ENCODE assay signal across 22 cellular contexts in the genomic region with DNA sequence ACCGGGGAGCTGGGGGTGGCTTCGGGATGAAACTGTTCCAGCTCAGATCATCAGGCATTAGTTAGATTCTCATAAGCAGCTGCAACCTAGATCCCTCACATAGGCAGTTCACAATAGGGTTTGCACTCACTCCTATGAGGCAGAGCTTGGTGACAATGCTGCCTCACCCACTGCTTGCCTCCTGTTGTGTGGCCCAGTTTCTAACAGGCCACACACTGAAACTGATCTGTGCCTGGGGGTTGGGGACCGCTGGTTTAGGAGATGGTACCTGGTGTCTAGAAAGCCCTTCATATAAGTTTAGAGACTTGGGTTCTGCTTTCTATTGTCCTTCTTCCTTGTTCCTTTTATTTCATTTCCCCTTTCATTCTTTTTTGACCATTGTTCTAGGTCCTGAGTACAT.
"Had no signal": no experiment of that assay in that cellular context is flagged by ENCODE, and none has a peak within 500 bp of the region (broad histone marks: within the 10 kb centered on the region; RNA-seq: fewer than 3 reads in every experiment).

No MANE protein-coding gene starts in this region.

- H3K27me3 ChIP-seq: dorsolateral prefrontal cortex, foreskin keratinocyte, hepatocyte, ovary, right atrium auricular region, suprapubic skin, thyroid gland had no signal

- ATAC-seq: foreskin keratinocyte; left colon; left ventricle myocardium superior; naive thymus-derived CD8-positive, alpha-beta T cell had no signal

- H3K27ac ChIP-seq: dorsolateral prefrontal cortex, epithelial cell of prostate, foreskin keratinocyte, hepatocyte, ovary, right atrium auricular region, suprapubic skin, thyroid gland had no signal

- H3K27ac Mint-ChIP-seq: naive thymus-derived CD8-positive, alpha-beta T cell; type B pancreatic cell had no signal

- DNase-seq: cortex of kidney; dorsolateral prefrontal cortex; effector CD8-positive, alpha-beta T cell; foreskin keratinocyte; head of caudate nucleus; left colon; left ventricle myocardium superior; mesendoderm; naive thymus-derived CD8-positive, alpha-beta T cell; nucleus accumbens; ovary; stimulated activated CD4-positive, alpha-beta T cell treated with anti-CD3 and anti-CD28 coated beads, Interleukin-2, amount 100 ng/mL, for 48 hours; stimulated activated naive CD4-positive, alpha-beta T cell treated with Interleukin-2 at 50 U/mL for 16 hours; thyroid gland had no signal

- H3K4me3 ChIP-seq: dorsolateral prefrontal cortex, hepatocyte, lung, ovary, right atrium auricular region, smooth muscle cell, suprapubic skin, thyroid gland had no signal

- H3K36me3 ChIP-seq: ovary, right atrium auricular region, suprapubic skin had no signal

- H3K4me1 Mint-ChIP-seq: naive thymus-derived CD8-positive, alpha-beta T cell had no signal

- H3K27me3 Mint-ChIP-seq: type B pancreatic cell had no signal

- H3K36me3 Mint-ChIP-seq: naive thymus-derived CD8-positive, alpha-beta T cell had no signal

- H3K9me3 ChIP-seq: ovary, right atrium auricular region, suprapubic skin, thyroid gland had no signal

- H3K9me3 Mint-ChIP-seq: naive thymus-derived CD8-positive, alpha-beta T cell; neural crest cell; type B pancreatic cell had no signal

- H3K4me3 Mint-ChIP-seq: naive thymus-derived CD8-positive, alpha-beta T cell; neural crest cell; type B pancreatic cell had no signal
